10 cellular contexts compared by ENCODE assay signal in the genomic region with DNA sequence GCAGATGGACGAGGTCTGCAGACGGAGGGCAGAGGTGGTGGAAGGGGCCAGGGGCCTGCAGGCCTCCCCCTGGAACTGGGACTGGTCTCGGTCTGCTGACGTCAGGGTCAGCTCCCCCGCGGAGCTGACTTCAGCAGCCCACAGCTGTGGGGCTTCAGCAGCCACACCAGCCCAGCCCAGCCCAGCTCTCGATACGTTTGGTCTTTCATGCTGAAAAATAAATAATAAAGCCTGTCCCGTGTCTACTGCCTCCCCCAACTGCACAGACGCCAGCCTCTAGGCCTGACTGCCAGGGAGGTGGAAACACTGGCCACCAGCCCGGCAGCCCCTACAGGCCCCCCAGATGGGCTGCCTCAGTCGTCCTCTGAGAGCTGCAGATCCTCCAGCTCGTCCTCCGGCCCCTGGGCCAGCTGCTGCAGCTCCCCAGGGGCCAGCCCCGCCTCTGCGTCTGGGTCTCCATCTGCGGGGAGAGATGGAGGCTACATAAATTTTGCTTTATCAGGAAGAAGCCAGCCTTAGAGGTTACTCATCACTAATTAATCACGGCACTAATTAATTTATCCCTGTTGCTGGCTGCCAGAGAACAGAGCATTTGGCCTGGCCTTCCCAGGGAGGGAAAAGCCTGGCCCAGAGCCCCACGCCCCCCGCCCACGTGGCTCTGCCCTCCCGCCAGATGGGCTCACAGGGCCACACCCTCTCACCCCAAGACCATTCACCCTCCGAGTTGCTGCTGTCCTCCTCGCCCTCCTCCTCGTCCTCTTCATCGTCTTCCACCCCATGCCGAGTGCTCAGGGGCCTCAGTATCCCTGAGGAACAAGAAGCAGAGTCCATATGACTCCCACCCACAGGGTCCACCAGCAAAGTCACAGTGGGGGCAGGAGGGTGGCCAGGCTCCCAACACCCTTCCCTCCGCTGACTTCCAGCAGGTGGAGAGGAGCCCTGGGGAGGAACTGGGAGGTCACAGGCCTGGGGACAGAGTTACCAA. TPM values are rescaled to one million over a fixed set of nuclear protein-coding genes. Genes with fewer than 3 reads are reported as not detected.
A peak's percentile ranks its signal among the peaks of the same experiment; 100 is the strongest.
DNase-seq lines count a peak whose midpoint lies in the region; ATAC-seq and TF ChIP-seq lines count a peak whose summit lies in the region.
"Had no signal": no experiment of that assay in that cellular context is flagged by ENCODE, and none has a peak within 500 bp of the region (broad histone marks: within the 10 kb centered on the region; RNA-seq: fewer than 3 reads in every experiment).

No MANE protein-coding gene starts in this region.

- peaks cover 15% of the 10 kb centered on the region; the same call in 1 of the 2 replicates for H3K4me1 ChIP-seq in PC-9 (replicated peaks; ENCODE audit: insufficient read depth)
- H3K4me1 ChIP-seq in duodenal mucosa (ENCODE audit: control insufficient read depth in 1 of 2, insufficient read depth in 2 of 2, low read length in 2 of 2) = peaks cover 0 to 17% of the 10 kb centered on the region in 2 donors

- peaks cover 27% of the 10 kb centered on the region for H3K27me3 ChIP-seq in PC-9 (ENCODE audit: insufficient read depth, low read depth)
- peaks cover 19 to 22% of the 10 kb centered on the region in 2 donors for H3K27me3 ChIP-seq in duodenal mucosa (ENCODE audit: control insufficient read depth in 1 of 2, insufficient read depth in 2 of 2, low read length in 2 of 2)
- peaks cover 32% of the 10 kb centered on the region for H3K27me3 ChIP-seq in H7 (ENCODE audit: control insufficient read depth, insufficient read depth, low read length)

- H3K9me3 Mint-ChIP-seq in neural crest cell = no peaks in the 10 kb centered on the region

- TF ChIP-seq CTCF in PC-9 (conservative IDR thresholded peaks at IDR 0.05) (no peak), neural crest cell (conservative IDR thresholded peaks at IDR 0.05) (no peak)

- H3K27ac Mint-ChIP-seq in neural crest cell (ENCODE audit: unreplicated experiment) = no peak overlapping the region
- H3K27ac Mint-ChIP-seq in T-helper 17 cell = no peak overlapping the region

- no peak for ATAC-seq in T-helper 17 cell

- H3K27ac ChIP-seq in PC-9 = no peak overlapping the region
- H3K27ac ChIP-seq in duodenal mucosa (ENCODE audit: low read depth, low read length) = peak overlapping the region; percentile 32

- peak; percentile 76 for DNase-seq in D341Med (ENCODE audit: low spot score)
- no peak for DNase-seq in PC-9
- DNase-seq in neural crest cell (ENCODE audit: low read depth, low spot score) = no peak
- DNase-seq in H7 = no peak
- no peak for DNase-seq in NOMO-1 treated with DMSO at 0.1 percent for 48 hours (lab: John Stamatoyannopoulos, UW; ENCODE audit: unreplicated experiment)
- no peak for DNase-seq in cerebellum (ENCODE audit: low spot score)
- no peak for DNase-seq in T-helper 17 cell
- DNase-seq: stimulated activated CD4-positive, alpha-beta T cell treated with anti-CD3 and anti-CD28 coated beads, Interleukin-1b, Interleukin-23, amount 100 ng/mL, for 48 hours had no signal

- H3K36me3 Mint-ChIP-seq in neural crest cell (ENCODE audit: low read depth) (peaks cover 3% of the 10 kb centered on the region), T-helper 17 cell (ENCODE audit: low read depth) (peaks cover 5% of the 10 kb centered on the region)

- H3K9me2 ChIP-seq in PC-9 (ENCODE audit: insufficient read depth) = no peaks in the 10 kb centered on the region

- no peak overlapping the region for H2AFZ ChIP-seq in PC-9

- H3K4me2 ChIP-seq in PC-9 = no peak overlapping the region

- no peak overlapping the region for H3K4me3 ChIP-seq in PC-9
- no peak overlapping the region for H3K4me3 ChIP-seq in duodenal mucosa (ENCODE audit: low read depth in 1 of 2, low read length in 2 of 2)
- no peak overlapping the region for H3K4me3 ChIP-seq in H7 (ENCODE audit: insufficient read depth, low read depth, low read length)

- H3K4me1 Mint-ChIP-seq in neural crest cell (no peaks in the 10 kb centered on the region), T-helper 17 cell (peaks cover 7% of the 10 kb centered on the region)

- no peaks in the 10 kb centered on the region for H3K36me3 ChIP-seq in PC-9 (ENCODE audit: low read depth)
- peaks cover 31 to 38% of the 10 kb centered on the region in 2 donors for H3K36me3 ChIP-seq in duodenal mucosa (ENCODE audit: control insufficient read depth in 1 of 2, insufficient read depth in 2 of 2, low read length in 2 of 2)
- H3K36me3 ChIP-seq in H7 (replicated peaks; ENCODE audit: control insufficient read depth, insufficient read depth, low read length) = peaks cover 5% of the 10 kb centered on the region

- H3K9me3 ChIP-seq in PC-9 (ENCODE audit: insufficient read depth, low read depth) (no peaks in the 10 kb centered on the region), duodenal mucosa (ENCODE audit: control insufficient read depth in 1 of 2, low read length in 2 of 2) (no peaks in the 10 kb centered on the region), T-helper 17 cell (ENCODE audit: control insufficient read depth, low read length, poor library complexity, severe bottlenecking) (no peaks in the 10 kb centered on the region)

- no peak overlapping the region for H3K9ac ChIP-seq in duodenal mucosa (ENCODE audit: low read depth in 1 of 2, low read length in 2 of 2)

- intact Hi-C loops in PC-9 (cut with micrococcal nuclease; ENCODE audit: unreplicated experiment) = no loop called here

- peaks cover 50% of the 10 kb centered on the region for H3K27me3 Mint-ChIP-seq in neural crest cell (ENCODE audit: low read depth)
- peaks cover 6% of the 10 kb centered on the region for H3K27me3 Mint-ChIP-seq in T-helper 17 cell

- peaks cover 8% of the 10 kb centered on the region for H4K20me1 ChIP-seq in PC-9 (ENCODE audit: insufficient read depth)

- peaks cover 21% of the 10 kb centered on the region; the same call in 1 of the 2 replicates for H3F3A ChIP-seq in PC-9 (ENCODE audit: insufficient read depth, low read depth)

- peak overlapping the region; percentile 51 for H3K4me3 Mint-ChIP-seq in neural crest cell
- no peak overlapping the region for H3K4me3 Mint-ChIP-seq in T-helper 17 cell

- CTCF ChIA-PET in PC-9 (lab: Charles Lee) = interaction anchor here (0.7 kb wide), 1 partner anchor 11 kb away, joined by 3 read pairs; no protein-coding TSS in a partner anchor

- TSS peak; percentile 57 for BruUV-seq in PC-9 (replicated peaks; lab: Mats Ljungman, UMichigan)

- H3K79me2 ChIP-seq in PC-9 (ENCODE audit: low read depth) = no peaks in the 10 kb centered on the region

- POLR2A ChIA-PET in PC-9 (lab: Charles Lee; ENCODE audit: unreplicated experiment) = no interaction called here

RNA-seq across cellular contexts. Expression of a gene that starts 14.4 kb away (rescaled TPM):
- total RNA-seq in PC-9 (2021) (86.4 and 100 TPM in 2 replicates), neural crest cell (95.4 and 106 TPM in 2 replicates), cerebellum (30.2 TPM), T-helper 17 cell (10 to 100 TPM; 45.2 to 51.7 TPM)
- 239 and 287 TPM in 2 replicates for total RNA-seq in H7 (2014; rRNA removed; shearing (Covaris generic))

RNA-seq across cellular contexts. Expression of a gene that starts 15.8 kb away (rescaled TPM):
- 16.8 and 22.7 TPM in 2 replicates for total RNA-seq in PC-9 (2021)
- 41.5 and 43.9 TPM in 2 replicates for total RNA-seq in neural crest cell
- total RNA-seq in H7 (2014; rRNA removed; shearing (Covaris generic)) = 50.8 and 87.8 TPM in 2 replicates
- total RNA-seq in cerebellum = 7.3 TPM
- 10 to 100 TPM; 16.1 to 16.6 TPM for total RNA-seq in T-helper 17 cell

RNA-seq across cellular contexts. Expression of a gene that starts 20.9 kb away (rescaled TPM):
- total RNA-seq in PC-9 (2021) (0.59 and 2.2 TPM in 2 replicates), neural crest cell (0.14 TPM in 1 of 2 replicates, not detected in the other), cerebellum (2.4 TPM), T-helper 17 cell (not detected)
- 14.8 and 17.4 TPM in 2 replicates for total RNA-seq in H7 (2014; rRNA removed; shearing (Covaris generic))
- total RNA-seq: subcutaneous adipose tissue had no signal

RNA-seq across cellular contexts. Expression of a gene that starts 21.6 kb away (rescaled TPM):
- 9.1 and 11.9 TPM in 2 replicates for total RNA-seq in PC-9 (2021)
- total RNA-seq in neural crest cell = not detected in 2 replicates
- 1.6 and 2.0 TPM in 2 replicates for total RNA-seq in H7 (2014; rRNA removed; shearing (Covaris generic))
- not detected for total RNA-seq in cerebellum
- total RNA-seq in T-helper 17 cell = 1 to 10 TPM; 3.4 to 4.3 TPM

RNA-seq across cellular contexts. Expression of a gene that starts 37.3 kb away (rescaled TPM):
- total RNA-seq in PC-9 (2021) (0.60 and 0.81 TPM in 2 replicates), neural crest cell (0.11 TPM in 1 of 2 replicates, not detected in the other), cerebellum (0.18 TPM), T-helper 17 cell (not detected)
- total RNA-seq in H7 (2014; rRNA removed; shearing (Covaris generic)) = not detected in 2 replicates
